In the genomic region with DNA sequence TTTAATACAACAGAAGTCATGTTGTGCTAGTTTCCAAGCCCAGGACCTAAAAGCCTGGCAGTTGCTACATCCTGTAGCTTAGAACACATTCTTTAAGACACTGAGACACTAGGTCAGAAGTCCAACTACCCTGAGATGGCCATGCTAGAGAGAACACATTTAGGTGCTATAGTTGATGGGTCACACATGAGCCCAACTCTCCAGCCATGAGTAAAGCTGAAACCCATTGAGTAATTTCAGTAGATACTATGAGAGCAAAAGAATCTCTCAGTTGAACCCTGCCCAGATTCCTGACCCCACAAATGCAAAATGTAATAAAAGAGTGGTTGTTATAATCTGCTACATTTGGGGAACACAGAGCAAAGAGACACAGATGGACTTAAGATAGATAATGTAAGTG, we compare ENCODE assay signal across 20 cellular contexts.
DNase-seq lines count a peak whose midpoint lies in the region; ATAC-seq, FAIRE-seq and TF ChIP-seq lines count a peak whose summit lies in the region.
"Had no signal": no experiment of that assay in that cellular context is flagged by ENCODE, and none has a peak within 500 bp of the region (broad histone marks: within the 10 kb centered on the region; RNA-seq: fewer than 3 reads in every experiment).

No MANE protein-coding gene starts in this region.

- no peak for TF ChIP-seq POLR2A in HepG2 (IDR thresholded peaks at IDR 0.05; ENCODE audit: insufficient read depth in 1 of 2, low read depth in 2 of 2, low read length in 2 of 2)

- H3K9ac ChIP-seq in HepG2 (ENCODE audit: insufficient read depth, low read depth, low read length), result no peak overlapping the region

- DNase-seq in GM10248 (ENCODE audit: extremely low spot score) (peak; percentile 39), T1000 (lab: John Stamatoyannopoulos, UW) (no peak), EL (no peak), HepG2 (ENCODE audit: low spot score) (no peak)
- DNase-seq: activated CD8-positive, alpha-beta T cell treated with anti-CD3 and anti-CD28 coated beads for 36 hours; activated gamma-delta T cell treated with Interleukin-2 at 50 U/mL for 16 hours; effector CD8-positive, alpha-beta T cell; HFFc6; mucosa of descending colon; NCI-H146; posterior cingulate gyrus; SHP77; stimulated activated CD8-positive, alpha-beta memory T cell treated with anti-CD3 and anti-CD28 coated beads, Interleukin-4, amount 100 ng/mL, for 48 hours had no signal

- ATAC-seq in GM19025 (IDR thresholded peaks at IDR 0.05; ENCODE audit: low read depth, unreplicated experiment), result peak; percentile 84
- peak; percentile 87 for ATAC-seq in GM21737 (IDR thresholded peaks at IDR 0.05; ENCODE audit: unreplicated experiment)
- peak; percentile 74 for ATAC-seq in HG03103 (IDR thresholded peaks at IDR 0.05; ENCODE audit: low read depth, unreplicated experiment)
- ATAC-seq in HepG2, result no peak
- ATAC-seq in HG03097 (IDR thresholded peaks at IDR 0.05; ENCODE audit: low FRiP score, unreplicated experiment), result no peak
- ATAC-seq: activated CD8-positive, alpha-beta T cell treated with anti-CD3 and anti-CD28 coated beads for 36 hours; K562; mucosa of descending colon had no signal

- POLR2A ChIA-PET in GM10248 (lab: Yijun Ruan, JAX) (no interaction called here), HepG2 (lab: Yijun Ruan, JAX) (no interaction called here)

- CTCF ChIA-PET in GM10248 (lab: Yijun Ruan, JAX) (interaction anchor here (0.8 to 7.0 kb wide), 4 partner anchors 11 to 88 kb away, joined by 3 to 45 read pairs (median 3); no protein-coding TSS in a partner anchor), HepG2 (lab: Yijun Ruan, JAX; ENCODE audit: low intra/inter-chr PET ratio, low total read pairs) (no interaction called here)

- H3K9me3 ChIP-seq in HepG2 (ENCODE audit: low read length), result no peaks in the 10 kb centered on the region
- H3K9me3 ChIP-seq: mucosa of descending colon had no signal

- TF ChIP-seq RAD21 in HepG2 (CRISPR knock-in tag; IDR thresholded peaks at IDR 0.05), result no peak

- no peaks in the 10 kb centered on the region for H3K36me3 ChIP-seq in HepG2 (replicated peaks in 1 of 2; ENCODE audit: control insufficient read depth in 1 of 2, insufficient read depth in 2 of 2, low read length in 2 of 2)

- no TSS peak for BruUV-seq in HepG2 (replicated peaks; lab: Mats Ljungman, UMichigan)

- no peaks in the 10 kb centered on the region for H3K27me3 ChIP-seq in HepG2 (ENCODE audit: control insufficient read depth in 1 of 2, insufficient read depth in 2 of 2, low read length in 2 of 2)

- TF ChIP-seq EP300 in HepG2 (IDR thresholded peaks at IDR 0.05; ENCODE audit: low read depth in 2 of 2, low read length in 2 of 2) (no peak), HepG2 (CRISPR knock-in tag; IDR thresholded peaks at IDR 0.05; ENCODE audit: borderline replicate concordance) (no peak)

- H3K79me2 ChIP-seq in HepG2 (ENCODE audit: insufficient read depth, low read length), result no peaks in the 10 kb centered on the region

- TF ChIP-seq CTCF in GM10248 (IDR thresholded peaks at IDR 0.05; ENCODE audit: control extremely low read depth, extremely low read depth, low read depth, missing control alignments) (no peak), HepG2 (CRISPR knock-in tag; IDR thresholded peaks at IDR 0.05) (no peak)

- H3K4me3 ChIP-seq in HepG2 (replicated peaks in 1 of 3; ENCODE audit: insufficient read depth in 1 of 3, low read depth in 2 of 3, low read length in 3 of 3), result no peak overlapping the region
- H3K4me3 ChIP-seq: K562, mucosa of descending colon had no signal

- H3K4me2 ChIP-seq in HepG2 (ENCODE audit: low read depth, low read length), result no peak overlapping the region

- H2AFZ ChIP-seq in HepG2 (ENCODE audit: low read length), result no peak overlapping the region

- intact Hi-C loops in HepG2 (cut with micrococcal nuclease; ENCODE audit: unreplicated experiment), result no loop called here

- FAIRE-seq in HepG2 (lab: Jason Lieb, UNC), result no peak
- FAIRE-seq: frontal cortex, islet of Langerhans, K562 had no signal

- no peak overlapping the region for H3K27ac ChIP-seq in HepG2 (ENCODE audit: extremely low read length, insufficient read depth, low read length)

- no peaks in the 10 kb centered on the region for H4K20me1 ChIP-seq in HepG2 (ENCODE audit: insufficient read depth, low read length)

- no peaks in the 10 kb centered on the region for H3K4me1 ChIP-seq in HepG2 (ENCODE audit: insufficient read depth, low read length)

- in situ Hi-C loops in HepG2 (cut with HindIII; ENCODE audit: extremely low pct_ligation_motif_present, low pct_unique_long_range_greater_than_20kb), result no loop called here

TF ChIP-seq in HepG2, 621 proteins besides CTCF, POLR2A, EP300 and RAD21:
- TF ChIP-seq FOSL1 (CRISPR knock-in tag; IDR thresholded peaks at IDR 0.05; ENCODE audit: borderline replicate concordance), result no peak
- no peak for TF ChIP-seq ZNF672 (CRISPR knock-in tag; IDR thresholded peaks at IDR 0.05)
- no peak for TF ChIP-seq HOXA7 (CRISPR knock-in tag; IDR thresholded peaks at IDR 0.05)
- no peak for TF ChIP-seq ZNF350 (CRISPR knock-in tag; IDR thresholded peaks at IDR 0.05; ENCODE audit: borderline replicate concordance, low read depth)

Comparison
In these comparisons a context has a peak if more than half of its experiments do, and no peak if none do; other contexts are left out.
1. ATAC-seq: peak in GM19025 (single experiment), GM21737 (single experiment) and HG03103 (single experiment); none in HepG2 (single experiment) and HG03097 (single experiment).